11 cellular contexts compared by ENCODE assay signal in genomic region chr12:101051901-101052550, GRCh38.
DNase-seq lines count a peak whose midpoint lies in the region; ATAC-seq, FAIRE-seq and TF ChIP-seq lines count a peak whose summit lies in the region.
"Had no signal": no experiment of that assay in that cellular context is flagged by ENCODE, and none has a peak within 500 bp of the region (broad histone marks: within the 10 kb centered on the region; RNA-seq: fewer than 3 reads in every experiment).

No MANE protein-coding gene starts in this region.

- no peaks in the 10 kb centered on the region for H4K20me1 ChIP-seq in PC-3 (ENCODE audit: low read length)
- H4K20me1 ChIP-seq in fibroblast of lung (ENCODE audit: control insufficient read depth, extremely low read depth, insufficient read depth, low read length), result no peaks in the 10 kb centered on the region

- no peaks in the 10 kb centered on the region for H3K27me3 Mint-ChIP-seq in activated naive CD4-positive, alpha-beta T cell treated with anti-CD3 and anti-CD28 coated beads for 36 hours (ENCODE audit: low read depth)
- H3K27me3 Mint-ChIP-seq in activated naive CD8-positive, alpha-beta T cell treated with anti-CD3 and anti-CD28 coated beads, Interleukin-2, amount 50 U/mL, for 24 hours, result no peaks in the 10 kb centered on the region
- H3K27me3 Mint-ChIP-seq: naive B cell had no signal

- POLR2A ChIA-PET in PC-3 (lab: Charles Lee; ENCODE audit: unreplicated experiment), result no interaction called here

- H3K79me2 ChIP-seq in PC-3 (ENCODE audit: low read length) (no peaks in the 10 kb centered on the region), fibroblast of lung (ENCODE audit: control insufficient read depth, insufficient read depth, low read length) (no peaks in the 10 kb centered on the region)

- BruUV-seq in PC-3 (replicated peaks; lab: Mats Ljungman, UMichigan), result no TSS peak

- H3K9me3 Mint-ChIP-seq in activated naive CD4-positive, alpha-beta T cell treated with anti-CD3 and anti-CD28 coated beads for 36 hours, result peaks cover 1% of the 10 kb centered on the region
- peaks cover 6% of the 10 kb centered on the region for H3K9me3 Mint-ChIP-seq in activated naive CD8-positive, alpha-beta T cell treated with anti-CD3 and anti-CD28 coated beads, Interleukin-2, amount 50 U/mL, for 24 hours

- peaks cover 9% of the 10 kb centered on the region; the same call in 1 of the 2 replicates for H3K4me1 ChIP-seq in PC-3 (ENCODE audit: insufficient read depth, low read length)
- H3K4me1 ChIP-seq in fibroblast of lung (ENCODE audit: control insufficient read depth, extremely low read depth, insufficient read depth, low read length), result peaks cover 4% of the 10 kb centered on the region

- CTCF ChIA-PET in PC-3 (lab: Charles Lee), result no interaction called here
- CTCF ChIA-PET in activated naive CD4-positive, alpha-beta T cell treated with anti-CD3 and anti-CD28 coated beads for 36 hours (lab: Charles Lee), result no interaction called here

- no peaks in the 10 kb centered on the region for H3K9me2 ChIP-seq in PC-3 (replicated peaks; ENCODE audit: low read length)

- ATAC-seq in PC-3, result no peak
- ATAC-seq in activated naive CD8-positive, alpha-beta T cell treated with anti-CD3 and anti-CD28 coated beads, Interleukin-2, amount 50 U/mL, for 24 hours, result no peak
- ATAC-seq: GM12878 had no signal

- H3K36me3 ChIP-seq in PC-3 (ENCODE audit: low read depth, low read length) (no peaks in the 10 kb centered on the region), fibroblast of lung (ENCODE audit: control insufficient read depth, insufficient read depth, low read length) (no peaks in the 10 kb centered on the region)

- H3K9me3 ChIP-seq in PC-3 (ENCODE audit: low read length) (no peaks in the 10 kb centered on the region), fibroblast of lung (ENCODE audit: control insufficient read depth, insufficient read depth, low read depth, low read length) (no peaks in the 10 kb centered on the region)

- H3K4me3 Mint-ChIP-seq in activated naive CD4-positive, alpha-beta T cell treated with anti-CD3 and anti-CD28 coated beads for 36 hours, result no peak overlapping the region
- H3K4me3 Mint-ChIP-seq in activated naive CD8-positive, alpha-beta T cell treated with anti-CD3 and anti-CD28 coated beads, Interleukin-2, amount 50 U/mL, for 24 hours, result no peak overlapping the region
- H3K4me3 Mint-ChIP-seq: naive B cell had no signal

- no peaks in the 10 kb centered on the region for H3F3A ChIP-seq in PC-3 (ENCODE audit: low read length, unreplicated experiment)

- TF ChIP-seq CTCF in PC-3 (conservative IDR thresholded peaks at IDR 0.05; ENCODE audit: low read depth, low read length), result no peak
- no peak for TF ChIP-seq CTCF in fibroblast of lung (conservative IDR thresholded peaks at IDR 0.05 in 1 of 2, IDR thresholded peaks at IDR 0.05 in 1 of 2; ENCODE audit: low read depth in 1 of 2, low read length in 2 of 2)

- DNase-seq in ELR (ENCODE audit: low read depth), result peak; percentile 78
- peak; percentile 81 for DNase-seq in PC-3
- DNase-seq in fibroblast of lung (ENCODE audit: low read depth in 2 of 2), result peak; percentile 74 to 97
- peak; percentile 70 for DNase-seq in skeletal muscle cell (ENCODE audit: low read depth)
- DNase-seq in activated naive CD4-positive, alpha-beta T cell treated with anti-CD3 and anti-CD28 coated beads for 36 hours, result no peak
- no peak for DNase-seq in GM19239 (ENCODE audit: insufficient read length, low spot score)
- no peak for DNase-seq in effector CD4-positive, alpha-beta T cell
- DNase-seq in activated naive CD8-positive, alpha-beta T cell treated with anti-CD3 and anti-CD28 coated beads, Interleukin-2, amount 50 U/mL, for 24 hours, result no peak
- DNase-seq: cerebellar nuclear complex, naive B cell had no signal

- H3K36me3 Mint-ChIP-seq in activated naive CD4-positive, alpha-beta T cell treated with anti-CD3 and anti-CD28 coated beads for 36 hours (ENCODE audit: low read depth), result no peaks in the 10 kb centered on the region
- H3K36me3 Mint-ChIP-seq in activated naive CD8-positive, alpha-beta T cell treated with anti-CD3 and anti-CD28 coated beads, Interleukin-2, amount 50 U/mL, for 24 hours (ENCODE audit: low read depth), result no peaks in the 10 kb centered on the region
- H3K36me3 Mint-ChIP-seq: naive B cell had no signal

- H3K9ac ChIP-seq in PC-3 (ENCODE audit: low read length), result 0 out of 2 replicates have a peak overlapping the region, but pooled peaks have one; percentile 6
- no peak overlapping the region for H3K9ac ChIP-seq in fibroblast of lung (ENCODE audit: insufficient read depth, low read length)

- H3K4me2 ChIP-seq in PC-3 (ENCODE audit: low read length) (peak overlapping the region; percentile 37), fibroblast of lung (ENCODE audit: extremely low read depth, insufficient read depth, low read length) (peak overlapping the region; percentile 7)

- FAIRE-seq in GM19239 (lab: Jason Lieb, UNC), result no peak
- FAIRE-seq: GM12878 had no signal

- no peak overlapping the region for H2AFZ ChIP-seq in PC-3 (ENCODE audit: low read length)
- no peak overlapping the region for H2AFZ ChIP-seq in fibroblast of lung (ENCODE audit: low read length)

- intact Hi-C loops in PC-3 (cut with micrococcal nuclease), result no loop called here
- intact Hi-C loops in activated naive CD4-positive, alpha-beta T cell treated with anti-CD3 and anti-CD28 coated beads for 36 hours (cut with micrococcal nuclease), result no loop called here

- H3K4me1 Mint-ChIP-seq in activated naive CD4-positive, alpha-beta T cell treated with anti-CD3 and anti-CD28 coated beads for 36 hours (ENCODE audit: low read depth), result no peaks in the 10 kb centered on the region
- no peaks in the 10 kb centered on the region for H3K4me1 Mint-ChIP-seq in activated naive CD8-positive, alpha-beta T cell treated with anti-CD3 and anti-CD28 coated beads, Interleukin-2, amount 50 U/mL, for 24 hours
- H3K4me1 Mint-ChIP-seq: naive B cell had no signal

- no peak overlapping the region for H3K4me3 ChIP-seq in PC-3 (ENCODE audit: low read length)
- H3K4me3 ChIP-seq in fibroblast of lung (replicated peaks in 1 of 4; ENCODE audit: control extremely low read depth in 1 of 4, insufficient read depth in 1 of 4, low read depth in 3 of 4, low read length in 4 of 4), result no peak overlapping the region
- no peak overlapping the region for H3K4me3 ChIP-seq in skeletal muscle cell (ENCODE audit: low read depth, low read length)
- H3K4me3 ChIP-seq: GM12878 had no signal

- H3K27ac ChIP-seq in PC-3 (ENCODE audit: low read length) (peak overlapping the region; percentile 60), fibroblast of lung (ENCODE audit: insufficient read depth, low read length) (no peak overlapping the region)

- H3K27me3 ChIP-seq in PC-3 (ENCODE audit: low read length) (no peaks in the 10 kb centered on the region), fibroblast of lung (ENCODE audit: control insufficient read depth, insufficient read depth, low read length) (no peaks in the 10 kb centered on the region)

- H3K27ac Mint-ChIP-seq in activated naive CD4-positive, alpha-beta T cell treated with anti-CD3 and anti-CD28 coated beads for 36 hours, result no peak overlapping the region
- H3K27ac Mint-ChIP-seq in activated naive CD8-positive, alpha-beta T cell treated with anti-CD3 and anti-CD28 coated beads, Interleukin-2, amount 50 U/mL, for 24 hours, result no peak overlapping the region
- H3K27ac Mint-ChIP-seq: naive B cell had no signal

Comparison
In these comparisons a context has a peak if more than half of its experiments do, and no peak if none do; other contexts are left out.
1. DNase-seq: peak in ELR (single experiment), PC-3 (single experiment), fibroblast of lung (2 of 2) and skeletal muscle cell (single experiment); none in activated naive CD4-positive, alpha-beta T cell treated with anti-CD3 and anti-CD28 coated beads for 36 hours (single experiment), GM19239 (single experiment), effector CD4-positive, alpha-beta T cell (single experiment) and activated naive CD8-positive, alpha-beta T cell treated with anti-CD3 and anti-CD28 coated beads, Interleukin-2, amount 50 U/mL, for 24 hours (single experiment).